20 cellular contexts compared by ENCODE assay signal in genomic region chr6:106685833-106686232, GRCh38. TPM values are rescaled to one million over a fixed set of nuclear protein-coding genes. Genes with fewer than 3 reads are reported as not detected.
A peak's percentile ranks its signal among the peaks of the same experiment; 100 is the strongest.
DNase-seq lines count a peak whose midpoint lies in the region; ATAC-seq and TF ChIP-seq lines count a peak whose summit lies in the region.
"Had no signal": no experiment of that assay in that cellular context is flagged by ENCODE, and none has a peak within 500 bp of the region (broad histone marks: within the 10 kb centered on the region; RNA-seq: fewer than 3 reads in every experiment).

No MANE protein-coding gene starts in this region.

- no peak overlapping the region for H3K4me2 ChIP-seq in OCI-LY7 (ENCODE audit: low read length)
- H3K4me2 ChIP-seq: PC-9 had no signal

- H3K27ac ChIP-seq in OCI-LY7 (ENCODE audit: low read depth, low read length, poor library complexity, severe bottlenecking): no peak overlapping the region
- H3K27ac ChIP-seq: C4-2B, PC-9, SJCRH30 had no signal

- H3K27me3 Mint-ChIP-seq in HFFc6 (ENCODE audit: insufficient read depth): peaks cover 5% of the 10 kb centered on the region

- no peaks in the 10 kb centered on the region for H3K36me3 Mint-ChIP-seq in HFFc6 (ENCODE audit: low read depth)
- no peaks in the 10 kb centered on the region for H3K36me3 Mint-ChIP-seq in stimulated activated effector memory CD8-positive, alpha-beta T cell treated with anti-CD3 and anti-CD28 coated beads, Interleukin-12 subunit alpha, Interleukin-12 subunit beta, amount 100 ng/mL, for 72 hours

- in situ Hi-C loops in astrocyte of the spinal cord (cut with HindIII; ENCODE audit: low sequenced_read_pairs): no loop called here

- H3K9me2 ChIP-seq in OCI-LY7 (ENCODE audit: insufficient read depth, low read length): no peaks in the 10 kb centered on the region

- no peaks in the 10 kb centered on the region for H4K20me1 ChIP-seq in OCI-LY7 (ENCODE audit: insufficient read depth, low read length)

- intact Hi-C loops in OCI-LY7 (cut with micrococcal nuclease; ENCODE audit: unreplicated experiment) (loop anchor here (5.0 kb wide), 1 partner anchor 239 kb away; no protein-coding TSS in a partner anchor), mucosa of descending colon (cut with DNase I, micrococcal nuclease) (no loop called here)

- H3K9me3 ChIP-seq in OCI-LY7 (ENCODE audit: low read length): no peaks in the 10 kb centered on the region
- no peaks in the 10 kb centered on the region for H3K9me3 ChIP-seq in mucosa of descending colon
- H3K9me3 ChIP-seq: SJCRH30 had no signal

- CTCF ChIA-PET in OCI-LY7 (lab: Charles Lee; ENCODE audit: unreplicated experiment): no interaction called here

- BruUV-seq in OCI-LY7 (replicated peaks; lab: Mats Ljungman, UMichigan): no TSS peak

- peaks cover 18% of the 10 kb centered on the region for H3K4me1 Mint-ChIP-seq in HFFc6 (ENCODE audit: low read depth)
- H3K4me1 Mint-ChIP-seq in stimulated activated effector memory CD8-positive, alpha-beta T cell treated with anti-CD3 and anti-CD28 coated beads, Interleukin-12 subunit alpha, Interleukin-12 subunit beta, amount 100 ng/mL, for 72 hours: no peaks in the 10 kb centered on the region

- TF ChIP-seq CTCF in HFFc6 (IDR thresholded peaks at IDR 0.05) (no peak), OCI-LY7 (conservative IDR thresholded peaks at IDR 0.05; ENCODE audit: low read length) (no peak), astrocyte of the spinal cord (IDR thresholded peaks at IDR 0.05; ENCODE audit: low read depth, low read length) (no peak), mucosa of descending colon (IDR thresholded peaks at IDR 0.05) (no peak)

- no peaks in the 10 kb centered on the region for H3K9me3 Mint-ChIP-seq in HFFc6
- H3K9me3 Mint-ChIP-seq in stimulated activated effector memory CD8-positive, alpha-beta T cell treated with anti-CD3 and anti-CD28 coated beads, Interleukin-12 subunit alpha, Interleukin-12 subunit beta, amount 100 ng/mL, for 72 hours: no peaks in the 10 kb centered on the region

- H3K4me3 ChIP-seq in OCI-LY7 (ENCODE audit: low read depth, low read length, poor library complexity, severe bottlenecking): no peak overlapping the region
- H3K4me3 ChIP-seq in astrocyte of the spinal cord (ENCODE audit: low read depth, low read length): no peak overlapping the region
- H3K4me3 ChIP-seq in skeletal muscle cell (ENCODE audit: low read depth, low read length): no peak overlapping the region
- no peak overlapping the region for H3K4me3 ChIP-seq in mucosa of descending colon
- H3K4me3 ChIP-seq: K562, PC-9, SJCRH30 had no signal

- no peak overlapping the region for H3K4me3 Mint-ChIP-seq in HFFc6
- H3K4me3 Mint-ChIP-seq in stimulated activated effector memory CD8-positive, alpha-beta T cell treated with anti-CD3 and anti-CD28 coated beads, Interleukin-12 subunit alpha, Interleukin-12 subunit beta, amount 100 ng/mL, for 72 hours: no peak overlapping the region

- DNase-seq in HFFc6 (peak; percentile 6), OCI-LY7 (ENCODE audit: low spot score) (no peak), astrocyte of the spinal cord (ENCODE audit: low read depth, low spot score) (peak; percentile 32), skeletal muscle cell (ENCODE audit: low read depth) (peak; percentile 19), globus pallidus (ENCODE audit: low spot score) (no peak), mucosa of descending colon (no peak)
- DNase-seq in stimulated activated effector memory CD8-positive, alpha-beta T cell treated with anti-CD3 and anti-CD28 coated beads, Interleukin-12 subunit alpha, Interleukin-12 subunit beta, amount 100 ng/mL, for 72 hours (ENCODE audit: low spot score in 2 of 2): no peak
- DNase-seq: ACHN, AML-193, DMS79, GDM1, GOT3, NCI-H1105 treated with DMSO at 0.1 percent for 48 hours, NCI-H1694, NCI-H510A, NCI-H82, PC-9, SJCRH30 had no signal

- H3K79me2 ChIP-seq in OCI-LY7 (ENCODE audit: insufficient read depth, low read depth, low read length): no peaks in the 10 kb centered on the region

- no peak overlapping the region for H3K27ac Mint-ChIP-seq in HFFc6
- no peak overlapping the region for H3K27ac Mint-ChIP-seq in stimulated activated effector memory CD8-positive, alpha-beta T cell treated with anti-CD3 and anti-CD28 coated beads, Interleukin-12 subunit alpha, Interleukin-12 subunit beta, amount 100 ng/mL, for 72 hours

- H3K4me1 ChIP-seq in OCI-LY7 (ENCODE audit: insufficient read depth, low read length, poor library complexity, severe bottlenecking) (peaks cover 47% of the 10 kb centered on the region), mucosa of descending colon (ENCODE audit: low read depth) (no peaks in the 10 kb centered on the region)
- H3K4me1 ChIP-seq: SJCRH30 had no signal

- H3K36me3 ChIP-seq in OCI-LY7 (ENCODE audit: insufficient read depth, low read length) (no peaks in the 10 kb centered on the region), mucosa of descending colon (ENCODE audit: low read depth) (no peaks in the 10 kb centered on the region)
- H3K36me3 ChIP-seq: SJCRH30 had no signal

- H2AFZ ChIP-seq in OCI-LY7 (ENCODE audit: low read length): 0 out of 2 replicates have a peak overlapping the region, but pooled peaks have one; percentile 12
- H2AFZ ChIP-seq: PC-9 had no signal

- POLR2A ChIA-PET in OCI-LY7 (lab: Charles Lee): interaction anchor here (1.0 kb wide), 1 partner anchor 9 kb away, joined by 3 read pairs; no protein-coding TSS in a partner anchor

- ATAC-seq in stimulated activated effector memory CD8-positive, alpha-beta T cell treated with anti-CD3 and anti-CD28 coated beads, Interleukin-12 subunit alpha, Interleukin-12 subunit beta, amount 100 ng/mL, for 72 hours: no peak
- no peak for ATAC-seq in mucosa of descending colon
- ATAC-seq: K562 had no signal

RNA-seq across cellular contexts. Expression of gene QRSL1, which starts 56.5 kb away (rescaled TPM):
- 10 to 100 TPM in 3 of 6 experiments, 1 to 10 TPM in 3; 8.8 to 12.4 (median 10.1) TPM for total RNA-seq in HFFc6 (2021; fragmentation: NEBNext Ultra II Directional; extraction: Animal tissue kit (Norgen Biotek cat#: 25700))
- 63.9 and 65.7 TPM in 2 replicates for total RNA-seq in OCI-LY7 (2014; rRNA removed; shearing (Covaris generic))
- total RNA-seq in OCI-LY7 (2022) (71.8 and 77.9 TPM in 2 replicates), mucosa of descending colon (10 to 100 TPM; 13.1 to 19.4 (median 15.2) TPM)

RNA-seq across cellular contexts. Expression of gene RTN4IP1, which starts 56.5 kb away (rescaled TPM):
- 1 to 10 TPM; 5.7 to 8.9 (median 8.0) TPM for total RNA-seq in HFFc6 (2021; fragmentation: NEBNext Ultra II Directional; extraction: Animal tissue kit (Norgen Biotek cat#: 25700))
- 25.2 TPM in 2 replicates for total RNA-seq in OCI-LY7 (2014; rRNA removed; shearing (Covaris generic))
- total RNA-seq in OCI-LY7 (2022) (51.4 and 58.1 TPM in 2 replicates), mucosa of descending colon (10 to 100 TPM in 1 of 3 donors, 1 to 10 TPM in 2; 8.3 to 12.8 (median 9.8) TPM)

Comparison
In these comparisons a context has a peak if more than half of its experiments do, and no peak if none do; other contexts are left out.
1. DNase-seq: peak in HFFc6 (single experiment), astrocyte of the spinal cord (single experiment) and skeletal muscle cell (single experiment); none in OCI-LY7 (single experiment), globus pallidus (single experiment), stimulated activated effector memory CD8-positive, alpha-beta T cell treated with anti-CD3 and anti-CD28 coated beads, Interleukin-12 subunit alpha, Interleukin-12 subunit beta, amount 100 ng/mL, for 72 hours (0 of 2) and mucosa of descending colon (0 of 3).